Comparison of ENCODE assay signal across 8 cellular contexts in genomic region chr22:40345801-40346177, GRCh38. TPM values are rescaled to one million over a fixed set of nuclear protein-coding genes. Genes with fewer than 3 reads are reported as not detected.
DNase-seq lines count a peak whose midpoint lies in the region; ATAC-seq and TF ChIP-seq lines count a peak whose summit lies in the region.

No MANE protein-coding gene starts in this region.

- H3K27me3 Mint-ChIP-seq in activated naive CD4-positive, alpha-beta T cell treated with anti-CD3 and anti-CD28 coated beads for 36 hours (ENCODE audit: low read depth), result no peaks in the 10 kb centered on the region

- H3K27ac ChIP-seq in heart left ventricle (peak overlapping the region; percentile 23 to 92 (median 90)), gastrocnemius medialis (peak overlapping the region; percentile 90 to 98 (median 96))

- H3K4me1 Mint-ChIP-seq in activated naive CD4-positive, alpha-beta T cell treated with anti-CD3 and anti-CD28 coated beads for 36 hours (ENCODE audit: low read depth), result peaks cover 46% of the 10 kb centered on the region

- H3K4me1 ChIP-seq in heart left ventricle (peaks cover 0 to 33% (median 16%) of the 10 kb centered on the region in 12 donors), gastrocnemius medialis (peaks cover 43 to 58% of the 10 kb centered on the region in 2 donors)

- TF ChIP-seq POLR2A in heart left ventricle (IDR thresholded peaks at IDR 0.05) (no peak), gastrocnemius medialis (IDR thresholded peaks at IDR 0.05) (no peak)

- TF ChIP-seq CTCF in heart left ventricle (IDR thresholded peaks at IDR 0.05) (no peak), gastrocnemius medialis (IDR thresholded peaks at IDR 0.05 in 4 of 5, conservative IDR thresholded peaks at IDR 0.05 in 1 of 5) (no peak)

- no peaks in the 10 kb centered on the region for H3K9me3 ChIP-seq in heart left ventricle
- no peaks in the 10 kb centered on the region for H3K9me3 ChIP-seq in gastrocnemius medialis

- WGBS in heart left ventricle, 4 donors, result 0 to 1% (median 1%) methylated on average over 20 of the region's 20 CpGs

- peak overlapping the region; percentile 96 for H3K27ac Mint-ChIP-seq in activated naive CD4-positive, alpha-beta T cell treated with anti-CD3 and anti-CD28 coated beads for 36 hours

- H3K9me3 Mint-ChIP-seq in activated naive CD4-positive, alpha-beta T cell treated with anti-CD3 and anti-CD28 coated beads for 36 hours, result no peaks in the 10 kb centered on the region

- CTCF ChIA-PET in activated naive CD4-positive, alpha-beta T cell treated with anti-CD3 and anti-CD28 coated beads for 36 hours (lab: Charles Lee), result interaction anchor here (1.0 to 2.9 kb wide), 4 partner anchors 20 to 302 kb away, joined by 4 to 10 read pairs (median 6); no protein-coding TSS in a partner anchor

- peak; percentile 34 for DNase-seq in NCI-H1105 treated with DMSO at 0.1 percent for 48 hours (lab: John Stamatoyannopoulos, UW)
- DNase-seq in NCI-H1105 (lab: John Stamatoyannopoulos, UW), result no peak
- DNase-seq in RPMI7951 (ENCODE audit: low read depth), result peak; percentile 37
- peak; percentile 68 for DNase-seq in activated naive CD4-positive, alpha-beta T cell treated with anti-CD3 and anti-CD28 coated beads for 36 hours
- peak in 3 of 5 donors; percentile 24 to 69 (median 45) for DNase-seq in heart left ventricle
- peak; percentile 10 to 46 for DNase-seq in gastrocnemius medialis
- no peak for DNase-seq in SKM-1 (lab: John Stamatoyannopoulos, UW; ENCODE audit: unreplicated experiment)

- peak overlapping the region; percentile 49 to 85 (median 76) for H3K4me3 ChIP-seq in heart left ventricle
- H3K4me3 ChIP-seq in gastrocnemius medialis, result peak overlapping the region; percentile 70 to 87 (median 76)

- in situ Hi-C loops in gastrocnemius medialis (cut with MboI; ENCODE audit: low sequenced_read_pairs in 4 of 4), result loop anchor here in 3 of 4 donors (10.0 to 25.0 kb wide), 3 partner anchors 61 to 808 kb away; partner anchors contain the start of gene RPS19BP1 (in 2 of the 3)

- peak overlapping the region; percentile 94 for H3K4me3 Mint-ChIP-seq in activated naive CD4-positive, alpha-beta T cell treated with anti-CD3 and anti-CD28 coated beads for 36 hours

- peak; percentile 4 for ATAC-seq in HG03045 (IDR thresholded peaks at IDR 0.05; ENCODE audit: unreplicated experiment)
- peak in 3 of 4 donors; percentile 5 to 28 (median 8) for ATAC-seq in heart left ventricle
- ATAC-seq in gastrocnemius medialis, result peak; percentile 11 to 14

- peaks cover 28% of the 10 kb centered on the region for H3K36me3 Mint-ChIP-seq in activated naive CD4-positive, alpha-beta T cell treated with anti-CD3 and anti-CD28 coated beads for 36 hours (ENCODE audit: low read depth)

- H3K36me3 ChIP-seq in heart left ventricle (peaks cover 0 to 25% (median 21%) of the 10 kb centered on the region in 9 donors), gastrocnemius medialis (peaks cover 0 to 15% of the 10 kb centered on the region in 2 donors)

- intact Hi-C loops in activated naive CD4-positive, alpha-beta T cell treated with anti-CD3 and anti-CD28 coated beads for 36 hours (cut with micrococcal nuclease), result loop anchor here (1.0 to 5.0 kb wide), 10 partner anchors 20 to 813 kb away; partner anchors contain the start of genes RPS19BP1 and TNRC6B
- intact Hi-C loops in heart left ventricle (cut with DNase I), result loop anchor here (2.0 to 10.0 kb wide), 10 partner anchors 68 to 813 kb away; partner anchors contain the start of genes RPS19BP1 (in 9 of the 10) and TNRC6B (in 1 of the 10)
- intact Hi-C loops in gastrocnemius medialis (cut with DNase I; ENCODE audit: low total_unique reads), result loop anchor here (1.0 to 10.0 kb wide), 8 partner anchors 69 to 813 kb away; partner anchors contain the start of genes MRTFA, RPS19BP1 and TNRC6B

- H3K27me3 ChIP-seq in heart left ventricle (no peaks in the 10 kb centered on the region), gastrocnemius medialis (no peaks in the 10 kb centered on the region)

RNA-seq across cellular contexts. Expression of gene ADSL, which starts 0.5 kb away (rescaled TPM):
- total RNA-seq in RPMI7951 (2014; rRNA removed; shearing (Covaris generic)), result 129 and 169 TPM in 2 replicates
- total RNA-seq in activated naive CD4-positive, alpha-beta T cell treated with anti-CD3 and anti-CD28 coated beads for 36 hours, result 100 to 1,000 TPM; 125 to 129 TPM
- total RNA-seq in heart left ventricle, result 10 to 100 TPM; 46.9 to 87.8 (median 52.0) TPM
- 100 to 1,000 TPM in 1 of 2 donors, 10 to 100 TPM in 1; 35.5 to 131 TPM for polyA plus RNA-seq in heart left ventricle
- 100 to 1,000 TPM; 249 to 283 (median 262) TPM for total RNA-seq in gastrocnemius medialis

RNA-seq across cellular contexts. Expression of gene SGSM3, which starts 24.6 kb away (rescaled TPM):
- total RNA-seq in RPMI7951 (2014; rRNA removed; shearing (Covaris generic)), result 28.8 and 29.8 TPM in 2 replicates
- 10 to 100 TPM; 65.7 to 66.4 TPM for total RNA-seq in activated naive CD4-positive, alpha-beta T cell treated with anti-CD3 and anti-CD28 coated beads for 36 hours
- total RNA-seq in heart left ventricle, result 10 to 100 TPM; 30.3 to 43.7 (median 31.7) TPM
- 10 to 100 TPM; 38.3 to 42.8 TPM for polyA plus RNA-seq in heart left ventricle
- total RNA-seq in gastrocnemius medialis, result 10 to 100 TPM; 14.3 to 43.8 (median 20.0) TPM

Comparison
In these comparisons a context has a peak if more than half of its experiments do, and no peak if none do; other contexts are left out.
1. DNase-seq: peak in NCI-H1105 treated with DMSO at 0.1 percent for 48 hours (single experiment), RPMI7951 (single experiment), activated naive CD4-positive, alpha-beta T cell treated with anti-CD3 and anti-CD28 coated beads for 36 hours (single experiment), heart left ventricle (3 of 5) and gastrocnemius medialis (2 of 2); none in NCI-H1105 (single experiment) and SKM-1 (single experiment).
2. Peak in every context shown above with its lines, with median percentiles within 50 percentile points of each other: ATAC-seq.